In the genomic region with DNA sequence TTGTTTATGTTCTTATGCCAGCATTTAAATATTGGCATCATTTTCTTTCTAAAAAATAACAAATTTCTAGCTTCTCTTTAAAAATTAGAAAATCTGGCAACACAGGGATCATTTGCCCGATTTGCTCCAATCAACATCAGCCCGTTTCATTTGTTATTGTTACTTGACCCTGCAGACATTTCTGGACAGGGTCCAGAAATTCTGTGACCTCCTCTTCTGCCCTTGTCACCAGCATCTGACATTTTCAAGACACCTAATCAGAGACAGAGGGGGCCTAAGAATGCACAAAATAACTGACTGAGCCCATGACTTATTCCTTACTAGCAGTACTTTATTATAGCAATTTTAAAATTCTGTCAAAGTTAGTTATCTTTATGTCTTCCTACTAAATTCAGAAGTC, we compare ENCODE assay signal across 20 cellular contexts.
DNase-seq lines count a peak whose midpoint lies in the region; ATAC-seq and TF ChIP-seq lines count a peak whose summit lies in the region.
"Had no signal": no experiment of that assay in that cellular context is flagged by ENCODE, and none has a peak within 500 bp of the region (broad histone marks: within the 10 kb centered on the region; RNA-seq: fewer than 3 reads in every experiment).

No MANE protein-coding gene starts in this region.

- H3K9ac ChIP-seq in adipocyte (ENCODE audit: low read length), result no peak overlapping the region

- no peak for TF ChIP-seq CTCF in cardiac muscle cell (IDR thresholded peaks at IDR 0.05; ENCODE audit: low read depth, low read length)
- no peak for TF ChIP-seq CTCF in osteoblast (IDR thresholded peaks at IDR 0.05; ENCODE audit: extremely low read depth, low read depth, low read length)

- peak overlapping the region; percentile 0 for H3K4me2 ChIP-seq in osteoblast (ENCODE audit: insufficient read depth, low read length)
- H3K4me2 ChIP-seq: GM23338 had no signal

- H3K4me3 ChIP-seq in cardiac muscle cell (no peak overlapping the region), adipocyte (ENCODE audit: low read length) (peak overlapping the region; percentile 38), osteoblast (ENCODE audit: insufficient read depth, low read length) (no peak overlapping the region)
- H3K4me3 ChIP-seq: GM12878, GM23338 had no signal

- H3K4me1 ChIP-seq in cardiac muscle cell (ENCODE audit: low read depth), result peaks cover 25% of the 10 kb centered on the region
- H3K4me1 ChIP-seq in adipocyte (ENCODE audit: control insufficient read depth, insufficient read depth, low read length), result peaks cover 43% of the 10 kb centered on the region
- H3K4me1 ChIP-seq in osteoblast (ENCODE audit: insufficient read depth, low read length), result peaks cover 42% of the 10 kb centered on the region

- no peaks in the 10 kb centered on the region for H3K27me3 ChIP-seq in cardiac muscle cell
- no peaks in the 10 kb centered on the region for H3K27me3 ChIP-seq in adipocyte (replicated peaks; ENCODE audit: control insufficient read depth, insufficient read depth, low read length)
- H3K27me3 ChIP-seq in osteoblast (ENCODE audit: insufficient read depth, low read length), result no peaks in the 10 kb centered on the region
- H3K27me3 ChIP-seq: BE2C had no signal

- peak overlapping the region; percentile 61 for H3K27ac ChIP-seq in cardiac muscle cell
- H3K27ac ChIP-seq in osteoblast (ENCODE audit: low read depth, low read length), result peak overlapping the region; percentile 80

- DNase-seq in cardiac muscle cell (ENCODE audit: low read depth in 1 of 2, low spot score in 1 of 2) (peak in 1 of 2 donors; percentile 65), left cardiac atrium (no peak), adipocyte (ENCODE audit: low read depth) (no peak), osteoblast (ENCODE audit: insufficient read length, low spot score, missing footprints) (no peak), inferior parietal cortex (ENCODE audit: extremely low spot score) (no peak)
- DNase-seq in activated effector memory CD4-positive, alpha-beta T cell treated with anti-CD3 and anti-CD28 coated beads, Interleukin-2, amount 50 U/mL, for 16 hours, result no peak
- DNase-seq: ACHN; BE2C; C1 segment of cervical spinal cord; CD4-positive, CD25-positive, alpha-beta regulatory T cell; CD8-positive, alpha-beta memory T cell; COR-L47; DMS 273 treated with DMSO at 0.1 percent for 48 hours; DMS53; DND-41; EL; HCEC 1CT had no signal

- ATAC-seq in left cardiac atrium (no peak), GM18498 (IDR thresholded peaks at IDR 0.05; ENCODE audit: unreplicated experiment) (no peak)
- ATAC-seq: GM23338 had no signal

- H3K9me3 ChIP-seq in cardiac muscle cell (ENCODE audit: low read depth) (no peaks in the 10 kb centered on the region), adipocyte (ENCODE audit: control insufficient read depth, low read length) (no peaks in the 10 kb centered on the region), osteoblast (ENCODE audit: low read depth, low read length) (no peaks in the 10 kb centered on the region)
- H3K9me3 ChIP-seq: BE2C had no signal

- no peaks in the 10 kb centered on the region for H4K20me1 ChIP-seq in osteoblast (ENCODE audit: insufficient read depth, low read length)

- H3K79me2 ChIP-seq in osteoblast (ENCODE audit: insufficient read depth, low read length), result no peaks in the 10 kb centered on the region

- H2AFZ ChIP-seq in osteoblast (ENCODE audit: low read length), result no peak overlapping the region
- H2AFZ ChIP-seq: GM23338 had no signal

- intact Hi-C loops in left cardiac atrium (cut with DNase I), result no loop called here

- H3K36me3 ChIP-seq in cardiac muscle cell, result no peaks in the 10 kb centered on the region
- H3K36me3 ChIP-seq in adipocyte (ENCODE audit: control insufficient read depth, insufficient read depth, low read length, severe bottlenecking), result no peaks in the 10 kb centered on the region
- no peaks in the 10 kb centered on the region for H3K36me3 ChIP-seq in osteoblast (ENCODE audit: insufficient read depth, low read length)
- H3K36me3 ChIP-seq: BE2C had no signal
